Comparison of ENCODE assay signal across 17 cellular contexts in genomic region chr5:7329712-7330111, GRCh38.
"Had no signal": no experiment of that assay in that cellular context is flagged by ENCODE, and none has a peak within 500 bp of the region (broad histone marks: within the 10 kb centered on the region; RNA-seq: fewer than 3 reads in every experiment).

No MANE protein-coding gene starts in this region.

- H3K36me3 Mint-ChIP-seq: naive B cell had no signal

- H3K27me3 Mint-ChIP-seq: activated B cell treated with CpG ODN at 0.5 μM for 24 hours; activated CD4-positive, alpha-beta memory T cell treated with anti-CD3 and anti-CD28 coated beads, Interleukin-2, amount 10 ng/mL, durations not matched to agents 7 days and 5 days; activated naive CD8-positive, alpha-beta T cell treated with anti-CD3 and anti-CD28 coated beads, Interleukin-2, amount 50 U/mL, for 24 hours; activated T-cell treated with anti-CD3 and anti-CD28 coated beads, Interleukin-2, amount 50 U/mL, for 24 hours; naive B cell; stimulated activated naive CD8-positive, alpha-beta T cell treated with anti-CD3 and anti-CD28 coated beads, Interleukin-15, Interleukin-2, amounts not matched to agents 100 ng/mL and 50 ng/mL, for 24 hours had no signal

- ATAC-seq: activated naive CD8-positive, alpha-beta T cell treated with anti-CD3 and anti-CD28 coated beads, Interleukin-2, amount 50 U/mL, for 24 hours; gastrocnemius medialis; left lung; mucosa of descending colon had no signal

- H3K4me1 Mint-ChIP-seq: activated B cell treated with CpG ODN at 0.5 μM for 24 hours; activated CD4-positive, alpha-beta memory T cell treated with anti-CD3 and anti-CD28 coated beads, Interleukin-2, amount 10 ng/mL, durations not matched to agents 7 days and 5 days; activated naive CD8-positive, alpha-beta T cell treated with anti-CD3 and anti-CD28 coated beads, Interleukin-2, amount 50 U/mL, for 24 hours; naive B cell had no signal

- H3K4me3 Mint-ChIP-seq: activated B cell treated with CpG ODN at 0.5 μM for 24 hours; activated CD4-positive, alpha-beta memory T cell treated with anti-CD3 and anti-CD28 coated beads, Interleukin-2, amount 10 ng/mL, durations not matched to agents 7 days and 5 days; activated naive CD4-positive, alpha-beta T cell treated with anti-CD3 and anti-CD28 coated beads for 36 hours; activated naive CD8-positive, alpha-beta T cell treated with anti-CD3 and anti-CD28 coated beads, Interleukin-2, amount 50 U/mL, for 24 hours; activated T-cell treated with anti-CD3 and anti-CD28 coated beads, Interleukin-2, amount 50 U/mL, for 24 hours; naive B cell; neural crest cell; stimulated activated naive CD8-positive, alpha-beta T cell treated with anti-CD3 and anti-CD28 coated beads, Interleukin-15, Interleukin-2, amounts not matched to agents 100 ng/mL and 50 ng/mL, for 24 hours had no signal

- H3K9me3 Mint-ChIP-seq: activated B cell treated with CpG ODN at 0.5 μM for 24 hours; activated CD4-positive, alpha-beta memory T cell treated with anti-CD3 and anti-CD28 coated beads, Interleukin-2, amount 10 ng/mL, durations not matched to agents 7 days and 5 days; activated naive CD8-positive, alpha-beta T cell treated with anti-CD3 and anti-CD28 coated beads, Interleukin-2, amount 50 U/mL, for 24 hours had no signal

- DNase-seq: activated B cell treated with CpG ODN at 0.5 μM for 24 hours; activated CD4-positive, alpha-beta memory T cell treated with anti-CD3 and anti-CD28 coated beads, Interleukin-2, amount 10 ng/mL, durations not matched to agents 7 days and 5 days; activated CD4-positive, alpha-beta T cell treated with anti-CD3 and anti-CD28 coated beads for 48 hours; activated naive CD4-positive, alpha-beta T cell treated with anti-CD3 and anti-CD28 coated beads for 36 hours; activated naive CD8-positive, alpha-beta T cell treated with anti-CD3 and anti-CD28 coated beads, Interleukin-2, amount 50 U/mL, for 24 hours; activated T-cell treated with anti-CD3 and anti-CD28 coated beads, Interleukin-2, amount 50 U/mL, for 24 hours; anterior cingulate cortex; gastrocnemius medialis; head of caudate nucleus; kidney; left lung; mucosa of descending colon; naive B cell; SW 1271 had no signal

- H3K27ac Mint-ChIP-seq: activated B cell treated with CpG ODN at 0.5 μM for 24 hours; activated CD4-positive, alpha-beta memory T cell treated with anti-CD3 and anti-CD28 coated beads, Interleukin-2, amount 10 ng/mL, durations not matched to agents 7 days and 5 days; activated naive CD4-positive, alpha-beta T cell treated with anti-CD3 and anti-CD28 coated beads for 36 hours; activated naive CD8-positive, alpha-beta T cell treated with anti-CD3 and anti-CD28 coated beads, Interleukin-2, amount 50 U/mL, for 24 hours; activated T-cell treated with anti-CD3 and anti-CD28 coated beads, Interleukin-2, amount 50 U/mL, for 24 hours; naive B cell; progenitor cell of endocrine pancreas; stimulated activated naive CD8-positive, alpha-beta T cell treated with anti-CD3 and anti-CD28 coated beads, Interleukin-15, Interleukin-2, amounts not matched to agents 100 ng/mL and 50 ng/mL, for 24 hours had no signal
